Comparison of ENCODE assay signal across 8 cellular contexts in genomic region chr18:26470011-26470637, GRCh38.
DNase-seq lines count a peak whose midpoint lies in the region; ATAC-seq and TF ChIP-seq lines count a peak whose summit lies in the region.

No MANE protein-coding gene starts in this region.

- peak; percentile 76 for ATAC-seq in GM18519 (IDR thresholded peaks at IDR 0.05; ENCODE audit: low FRiP score, unreplicated experiment)
- peak; percentile 80 for ATAC-seq in HG02623 (IDR thresholded peaks at IDR 0.05; ENCODE audit: unreplicated experiment)
- peak; percentile 51 for ATAC-seq in memory B cell (ENCODE audit: low read depth)

- no peaks in the 10 kb centered on the region for H3K9me3 ChIP-seq in esophagus muscularis mucosa
- H3K9me3 ChIP-seq in MG63 = no peaks in the 10 kb centered on the region

- H3K27me3 ChIP-seq in esophagus muscularis mucosa = no peaks in the 10 kb centered on the region
- no peaks in the 10 kb centered on the region for H3K27me3 ChIP-seq in MG63

- DNase-seq in NCI-H1694 treated with DMSO at 0.1 percent for 48 hours (lab: John Stamatoyannopoulos, UW) (peak; percentile 73), memory B cell (ENCODE audit: low spot score in 2 of 2) (no peak), esophagus muscularis mucosa (ENCODE audit: extremely low spot score) (no peak), MG63 (no peak)
- no peak for DNase-seq in stimulated activated CD4-positive, alpha-beta T cell treated with anti-CD3 and anti-CD28 coated beads, Interleukin-1b, Interleukin-23, amount 100 ng/mL, for 48 hours
- no peak for DNase-seq in activated T-helper 2 cell treated with anti-CD3 and anti-CD28 coated beads, Interferon-gamma antibody, Interleukin-2, Interleukin-4, amounts not matched to agents 10 μg/mL and 5 μg/mL and 100 μg/mL, durations not matched to agents 14 hours and 24 hours and 36 hours (ENCODE audit: low spot score)

- whole genome bisulfite sequencing in esophagus muscularis mucosa = 71% methylated on average over 10 of the region's 10 CpGs

- intact Hi-C loops in esophagus muscularis mucosa (cut with DNase I) = no loop called here
- intact Hi-C loops in activated T-helper 2 cell treated with anti-CD3 and anti-CD28 coated beads, Interferon-gamma antibody, Interleukin-2, Interleukin-4, amounts not matched to agents 10 μg/mL and 5 μg/mL and 100 μg/mL, durations not matched to agents 14 hours and 24 hours and 36 hours (cut with micrococcal nuclease) = no loop called here

- peaks cover 4% of the 10 kb centered on the region for H3K4me1 Mint-ChIP-seq in memory B cell
- H3K4me1 Mint-ChIP-seq in activated T-helper 2 cell treated with anti-CD3 and anti-CD28 coated beads, Interferon-gamma antibody, Interleukin-2, Interleukin-4, amounts not matched to agents 10 μg/mL and 5 μg/mL and 100 μg/mL, durations not matched to agents 14 hours and 24 hours and 36 hours (ENCODE audit: low read depth) = no peaks in the 10 kb centered on the region

- no peaks in the 10 kb centered on the region for H3K9me3 Mint-ChIP-seq in memory B cell
- no peaks in the 10 kb centered on the region for H3K9me3 Mint-ChIP-seq in activated T-helper 2 cell treated with anti-CD3 and anti-CD28 coated beads, Interferon-gamma antibody, Interleukin-2, Interleukin-4, amounts not matched to agents 10 μg/mL and 5 μg/mL and 100 μg/mL, durations not matched to agents 14 hours and 24 hours and 36 hours

- no peak overlapping the region for H3K27ac ChIP-seq in esophagus muscularis mucosa (replicated peaks in 1 of 4)

- no peak overlapping the region for H3K4me3 ChIP-seq in esophagus muscularis mucosa
- no peak overlapping the region for H3K4me3 ChIP-seq in MG63

- H3K27ac Mint-ChIP-seq in memory B cell = no peak overlapping the region
- H3K27ac Mint-ChIP-seq in activated T-helper 2 cell treated with anti-CD3 and anti-CD28 coated beads, Interferon-gamma antibody, Interleukin-2, Interleukin-4, amounts not matched to agents 10 μg/mL and 5 μg/mL and 100 μg/mL, durations not matched to agents 14 hours and 24 hours and 36 hours = no peak overlapping the region

- TF ChIP-seq CTCF in esophagus muscularis mucosa (IDR thresholded peaks at IDR 0.05) = no peak

- no peak for TF ChIP-seq POLR2A in esophagus muscularis mucosa (IDR thresholded peaks at IDR 0.05; ENCODE audit: low read depth)

- peaks cover 2% of the 10 kb centered on the region for H3K27me3 Mint-ChIP-seq in memory B cell
- H3K27me3 Mint-ChIP-seq in activated T-helper 2 cell treated with anti-CD3 and anti-CD28 coated beads, Interferon-gamma antibody, Interleukin-2, Interleukin-4, amounts not matched to agents 10 μg/mL and 5 μg/mL and 100 μg/mL, durations not matched to agents 14 hours and 24 hours and 36 hours (ENCODE audit: low read depth) = no peaks in the 10 kb centered on the region

- TF ChIP-seq EP300 in esophagus muscularis mucosa (IDR thresholded peaks at IDR 0.05) = no peak

- H3K36me3 ChIP-seq in esophagus muscularis mucosa (peaks cover 0 to 20% (median 4%) of the 10 kb centered on the region in 4 donors), MG63 (peaks cover 4% of the 10 kb centered on the region)

- no peaks in the 10 kb centered on the region for H3K4me1 ChIP-seq in esophagus muscularis mucosa

- H3K4me3 Mint-ChIP-seq in memory B cell = no peak overlapping the region
- H3K4me3 Mint-ChIP-seq in activated T-helper 2 cell treated with anti-CD3 and anti-CD28 coated beads, Interferon-gamma antibody, Interleukin-2, Interleukin-4, amounts not matched to agents 10 μg/mL and 5 μg/mL and 100 μg/mL, durations not matched to agents 14 hours and 24 hours and 36 hours (ENCODE audit: low read depth) = no peak overlapping the region

- peaks cover 8% of the 10 kb centered on the region for H3K36me3 Mint-ChIP-seq in memory B cell
- H3K36me3 Mint-ChIP-seq in activated T-helper 2 cell treated with anti-CD3 and anti-CD28 coated beads, Interferon-gamma antibody, Interleukin-2, Interleukin-4, amounts not matched to agents 10 μg/mL and 5 μg/mL and 100 μg/mL, durations not matched to agents 14 hours and 24 hours and 36 hours (ENCODE audit: low read depth) = no peaks in the 10 kb centered on the region
